12 cellular contexts compared by ENCODE assay signal in genomic region chr18:58556333-58557012, GRCh38.
DNase-seq lines count a peak whose midpoint lies in the region; ATAC-seq and TF ChIP-seq lines count a peak whose summit lies in the region.
"Had no signal": no experiment of that assay in that cellular context is flagged by ENCODE, and none has a peak within 500 bp of the region (broad histone marks: within the 10 kb centered on the region; RNA-seq: fewer than 3 reads in every experiment).

No MANE protein-coding gene starts in this region.

- WGBS in psoas muscle, 3 donors = 24 to 36% (median 31%) methylated on average over 13 of the region's 13 CpGs

- H3K27me3 ChIP-seq in foreskin keratinocyte (no peaks in the 10 kb centered on the region), psoas muscle (ENCODE audit: insufficient read depth in 3 of 3, low read length in 2 of 3) (no peaks in the 10 kb centered on the region)
- H3K27me3 ChIP-seq: uterus had no signal

- CTCF ChIA-PET in activated CD8-positive, alpha-beta memory T cell treated with anti-CD3 and anti-CD28 coated beads, Interleukin-2, amount 10 ng/mL, durations not matched to agents 7 days and 5 days (lab: Charles Lee) = interaction anchor here (1.0 kb wide), 1 partner anchor 207 kb away, joined by 4 read pairs; no protein-coding TSS in a partner anchor

- H3K27ac ChIP-seq in foreskin keratinocyte = no peak overlapping the region
- H3K27ac ChIP-seq in psoas muscle = peak overlapping the region; percentile 93
- H3K27ac ChIP-seq: uterus had no signal

- peak; percentile 42 for ATAC-seq in GM18909 (IDR thresholded peaks at IDR 0.05; ENCODE audit: poor library complexity, unreplicated experiment)
- peak; percentile 37 for ATAC-seq in HG03460 (IDR thresholded peaks at IDR 0.05; ENCODE audit: unreplicated experiment)
- peak; percentile 40 for ATAC-seq in foreskin keratinocyte
- ATAC-seq in psoas muscle = peak; percentile 85 to 90 (median 88)
- no peak for ATAC-seq in GM19035 (IDR thresholded peaks at IDR 0.05; ENCODE audit: unreplicated experiment)
- ATAC-seq in activated CD8-positive, alpha-beta memory T cell treated with anti-CD3 and anti-CD28 coated beads, Interleukin-2, amount 10 ng/mL, durations not matched to agents 7 days and 5 days = no peak

- H3K36me3 Mint-ChIP-seq in activated CD8-positive, alpha-beta memory T cell treated with anti-CD3 and anti-CD28 coated beads, Interleukin-2, amount 10 ng/mL, durations not matched to agents 7 days and 5 days = peaks cover 8% of the 10 kb centered on the region

- H3K36me3 ChIP-seq in psoas muscle (ENCODE audit: insufficient read depth in 1 of 2, low read depth in 1 of 2) = no peaks in the 10 kb centered on the region
- H3K36me3 ChIP-seq: uterus had no signal

- H3K4me3 Mint-ChIP-seq in activated CD8-positive, alpha-beta memory T cell treated with anti-CD3 and anti-CD28 coated beads, Interleukin-2, amount 10 ng/mL, durations not matched to agents 7 days and 5 days = no peak overlapping the region

- H3K4me1 ChIP-seq in foreskin keratinocyte = no peaks in the 10 kb centered on the region
- H3K4me1 ChIP-seq in psoas muscle = peaks cover 49% of the 10 kb centered on the region
- H3K4me1 ChIP-seq: uterus had no signal

- TF ChIP-seq CTCF in foreskin keratinocyte (conservative IDR thresholded peaks at IDR 0.05) (no peak), psoas muscle (IDR thresholded peaks at IDR 0.05) (no peak), GM13976 (IDR thresholded peaks at IDR 0.05; ENCODE audit: borderline replicate concordance, control extremely low read depth, extremely low read depth, insufficient read depth, missing control alignments) (no peak)

- in situ Hi-C loops in GM13976 (cut with MboI; ENCODE audit: low sequenced_read_pairs, unreplicated experiment) = no loop called here

- H3K9me3 Mint-ChIP-seq in activated CD8-positive, alpha-beta memory T cell treated with anti-CD3 and anti-CD28 coated beads, Interleukin-2, amount 10 ng/mL, durations not matched to agents 7 days and 5 days (ENCODE audit: low read depth) = peaks cover 6% of the 10 kb centered on the region

- no peaks in the 10 kb centered on the region for H3K27me3 Mint-ChIP-seq in activated CD8-positive, alpha-beta memory T cell treated with anti-CD3 and anti-CD28 coated beads, Interleukin-2, amount 10 ng/mL, durations not matched to agents 7 days and 5 days

- DNase-seq in foreskin keratinocyte (no peak), psoas muscle (peak in 1 of 2 donors; percentile 78), SW480 (ENCODE audit: low spot score) (no peak), GM13976 (ENCODE audit: low spot score) (no peak)
- DNase-seq in activated CD8-positive, alpha-beta memory T cell treated with anti-CD3 and anti-CD28 coated beads, Interleukin-2, amount 10 ng/mL, durations not matched to agents 7 days and 5 days = no peak
- DNase-seq: Calu3, NCI-H446 treated with DMSO at 0.1 percent for 48 hours, occipital lobe, uterus had no signal

- H3K27ac Mint-ChIP-seq in activated CD8-positive, alpha-beta memory T cell treated with anti-CD3 and anti-CD28 coated beads, Interleukin-2, amount 10 ng/mL, durations not matched to agents 7 days and 5 days = no peak overlapping the region

- intact Hi-C loops in psoas muscle (cut with DNase I) = no loop called here

- H3K4me1 Mint-ChIP-seq in activated CD8-positive, alpha-beta memory T cell treated with anti-CD3 and anti-CD28 coated beads, Interleukin-2, amount 10 ng/mL, durations not matched to agents 7 days and 5 days = peaks cover 2% of the 10 kb centered on the region

- no peaks in the 10 kb centered on the region for H3K9me3 ChIP-seq in psoas muscle
- H3K9me3 ChIP-seq: uterus had no signal

- peak overlapping the region; percentile 43 for H3K4me3 ChIP-seq in psoas muscle
- H3K4me3 ChIP-seq: uterus had no signal

Comparison
In these comparisons a context has a peak if more than half of its experiments do, and no peak if none do; other contexts are left out.
1. ATAC-seq: peak in GM18909 (single experiment), HG03460 (single experiment), foreskin keratinocyte (single experiment) and psoas muscle (4 of 4); none in GM19035 (single experiment) and activated CD8-positive, alpha-beta memory T cell treated with anti-CD3 and anti-CD28 coated beads, Interleukin-2, amount 10 ng/mL, durations not matched to agents 7 days and 5 days (single experiment).